ENCODE assay signal across 23 cellular contexts in the genomic region with DNA sequence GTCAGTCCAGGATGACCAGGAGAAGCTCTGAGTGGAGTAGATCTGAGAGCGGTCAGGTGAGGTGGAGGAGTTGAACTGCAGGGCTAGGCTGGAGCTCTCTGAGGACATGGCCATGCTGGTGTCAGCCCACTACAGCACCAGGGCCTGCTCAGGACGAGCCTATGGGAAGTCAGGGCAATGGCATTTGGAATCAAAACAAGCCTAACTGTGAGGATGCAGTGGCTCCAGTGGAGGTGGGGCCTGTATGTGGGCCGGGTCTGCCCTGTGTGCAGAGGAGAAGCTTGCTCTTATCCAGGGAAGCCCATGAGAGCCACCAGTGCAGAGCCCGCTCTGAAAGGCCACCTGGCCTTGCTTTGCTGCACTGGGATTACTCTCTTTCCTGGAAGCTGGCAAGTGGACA. TPM values are rescaled to one million over a fixed set of nuclear protein-coding genes. Genes with fewer than 3 reads are reported as not detected.
"Had no signal": no experiment of that assay in that cellular context is flagged by ENCODE, and none has a peak within 500 bp of the region (broad histone marks: within the 10 kb centered on the region; RNA-seq: fewer than 3 reads in every experiment).

No MANE protein-coding gene starts in this region.

- H3K36me3 Mint-ChIP-seq: natural killer cell treated with Interleukin-12 subunit alpha and Interleukin-12 subunit beta and Interleukin-15 and Interleukin-18, amount 100 ng/mL, for 72 hours had no signal

- H3K9me3 Mint-ChIP-seq: activated naive CD4-positive, alpha-beta T cell treated with anti-CD3 and anti-CD28 coated beads for 36 hours; activated naive CD8-positive, alpha-beta T cell treated with anti-CD3 and anti-CD28 coated beads, Interleukin-2, amount 50 U/mL, for 24 hours; activated T-helper 2 cell treated with anti-CD3 and anti-CD28 coated beads, Interferon-gamma antibody, Interleukin-2, Interleukin-4, amounts not matched to agents 10 μg/mL and 5 μg/mL and 100 μg/mL, durations not matched to agents 14 hours and 24 hours and 36 hours; natural killer cell treated with Interleukin-12 subunit alpha and Interleukin-12 subunit beta and Interleukin-15 and Interleukin-18, amount 100 ng/mL, for 72 hours; stimulated activated naive CD8-positive, alpha-beta T cell treated with anti-CD3 and anti-CD28 coated beads, Interleukin-15, amount 100 ng/mL, for 72 hours had no signal

- H3K4me3 ChIP-seq: cardiac muscle cell, colonic mucosa, esophagus muscularis mucosa, testis had no signal

- H3K27me3 ChIP-seq: cardiac muscle cell, colonic mucosa, testis had no signal

- H3K4me1 ChIP-seq: colonic mucosa, esophagus muscularis mucosa, testis had no signal

- H3K4me1 Mint-ChIP-seq: activated naive CD8-positive, alpha-beta T cell treated with anti-CD3 and anti-CD28 coated beads, Interleukin-2, amount 50 U/mL, for 24 hours had no signal

- H3K4me3 Mint-ChIP-seq: activated naive CD4-positive, alpha-beta T cell treated with anti-CD3 and anti-CD28 coated beads for 36 hours; activated naive CD8-positive, alpha-beta T cell treated with anti-CD3 and anti-CD28 coated beads, Interleukin-2, amount 50 U/mL, for 24 hours; natural killer cell treated with Interleukin-12 subunit alpha and Interleukin-12 subunit beta and Interleukin-15 and Interleukin-18, amount 100 ng/mL, for 72 hours; stimulated activated naive CD8-positive, alpha-beta T cell treated with anti-CD3 and anti-CD28 coated beads, Interleukin-15, amount 100 ng/mL, for 72 hours had no signal

- DNase-seq: activated CD4-positive, alpha-beta T cell treated with anti-CD3 and anti-CD28 coated beads for 1 hour; activated CD4-positive, alpha-beta T cell treated with anti-CD3 and anti-CD28 coated beads, Interleukin-2, amount 50 U/mL, for 48 hours; activated naive CD4-positive, alpha-beta T cell treated with anti-CD3 and anti-CD28 coated beads for 36 hours; activated naive CD8-positive, alpha-beta T cell treated with anti-CD3 and anti-CD28 coated beads, Interleukin-2, amount 50 U/mL, for 24 hours; activated T-cell treated with anti-CD3 and anti-CD28 coated beads, Interleukin-2, amount 50 U/mL, for 1 hour; aorta; colonic mucosa; kidney glomerular epithelial cell; stimulated activated CD4-positive, alpha-beta T cell treated with anti-CD3 and anti-CD28 coated beads, Interleukin-1b, Interleukin-23, amount 100 ng/mL, for 48 hours; stimulated activated naive CD8-positive, alpha-beta T cell treated with anti-CD3 and anti-CD28 coated beads, Interleukin-15, amount 100 ng/mL, for 72 hours; T-helper 1 cell; T1000 had no signal

- H3K36me3 ChIP-seq: cardiac muscle cell, colonic mucosa, esophagus muscularis mucosa had no signal

- H3K27ac Mint-ChIP-seq: activated naive CD4-positive, alpha-beta T cell treated with anti-CD3 and anti-CD28 coated beads for 36 hours; activated naive CD8-positive, alpha-beta T cell treated with anti-CD3 and anti-CD28 coated beads, Interleukin-2, amount 50 U/mL, for 24 hours; activated T-helper 2 cell treated with anti-CD3 and anti-CD28 coated beads, Interferon-gamma antibody, Interleukin-2, Interleukin-4, amounts not matched to agents 10 μg/mL and 5 μg/mL and 100 μg/mL, durations not matched to agents 14 hours and 24 hours and 36 hours; natural killer cell treated with Interleukin-12 subunit alpha and Interleukin-12 subunit beta and Interleukin-15 and Interleukin-18, amount 100 ng/mL, for 72 hours; stimulated activated naive CD8-positive, alpha-beta T cell treated with anti-CD3 and anti-CD28 coated beads, Interleukin-15, amount 100 ng/mL, for 72 hours had no signal

- ATAC-seq: activated naive CD8-positive, alpha-beta T cell treated with anti-CD3 and anti-CD28 coated beads, Interleukin-2, amount 50 U/mL, for 24 hours; sciatic nerve had no signal

- H3K27ac ChIP-seq: cardiac muscle cell, colonic mucosa, esophagus muscularis mucosa, testis had no signal

- FAIRE-seq: urothelium cell line had no signal

- H3K9me3 ChIP-seq: colonic mucosa, esophagus muscularis mucosa, testis had no signal

RNA-seq across cellular contexts. Expression of gene CXCL14, which starts 11.1 kb away (rescaled TPM):
- total RNA-seq: activated naive CD4-positive, alpha-beta T cell treated with anti-CD3 and anti-CD28 coated beads for 36 hours; activated T-helper 2 cell treated with anti-CD3 and anti-CD28 coated beads, Interferon-gamma antibody, Interleukin-2, Interleukin-4, amounts not matched to agents 10 μg/mL and 5 μg/mL and 100 μg/mL, durations not matched to agents 14 hours and 24 hours and 36 hours; natural killer cell treated with Interleukin-12 subunit alpha and Interleukin-12 subunit beta and Interleukin-15 and Interleukin-18, amount 100 ng/mL, for 72 hours; pulmonary artery endothelial cell had no signal

RNA-seq across cellular contexts. Expression of gene NEUROG1, which starts 31.9 kb away (rescaled TPM):
- total RNA-seq: activated naive CD4-positive, alpha-beta T cell treated with anti-CD3 and anti-CD28 coated beads for 36 hours; activated T-helper 2 cell treated with anti-CD3 and anti-CD28 coated beads, Interferon-gamma antibody, Interleukin-2, Interleukin-4, amounts not matched to agents 10 μg/mL and 5 μg/mL and 100 μg/mL, durations not matched to agents 14 hours and 24 hours and 36 hours; aorta; cardiac muscle cell; colonic mucosa; esophagus muscularis mucosa; liver; mesenteric fat pad; natural killer cell treated with Interleukin-12 subunit alpha and Interleukin-12 subunit beta and Interleukin-15 and Interleukin-18, amount 100 ng/mL, for 72 hours; omental fat pad; pulmonary artery endothelial cell; sciatic nerve; testis had no signal
